23 cellular contexts compared by ENCODE assay signal in the genomic region with DNA sequence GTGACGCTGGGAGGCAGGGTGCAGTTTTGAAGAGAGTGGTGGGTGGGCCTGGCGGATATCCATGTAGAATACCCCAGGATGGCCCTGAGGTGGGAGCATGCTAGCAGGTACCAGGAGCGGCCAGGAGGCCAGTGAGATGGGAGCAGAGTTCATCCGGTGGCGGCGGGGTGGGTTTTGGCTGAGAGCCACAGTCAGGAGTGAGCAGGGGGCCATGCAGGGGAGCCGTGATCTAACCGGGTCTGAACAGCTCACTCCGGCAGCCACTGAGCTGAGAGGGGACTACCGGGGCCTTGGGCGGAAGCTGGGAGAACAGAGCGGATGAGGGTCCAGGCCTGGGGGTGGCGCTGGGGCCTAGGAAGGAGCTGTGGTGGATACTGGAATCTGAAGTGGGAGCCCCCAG. TPM values are rescaled to one million over a fixed set of nuclear protein-coding genes. Genes with fewer than 3 reads are reported as not detected.
DNase-seq lines count a peak whose midpoint lies in the region; ATAC-seq and TF ChIP-seq lines count a peak whose summit lies in the region.
"Had no signal": no experiment of that assay in that cellular context is flagged by ENCODE, and none has a peak within 500 bp of the region (broad histone marks: within the 10 kb centered on the region; RNA-seq: fewer than 3 reads in every experiment).

No MANE protein-coding gene starts in this region.

- H3K27ac ChIP-seq in GM23338 (ENCODE audit: low read depth), result no peak overlapping the region
- H3K27ac ChIP-seq: 22Rv1, body of pancreas, gastroesophageal sphincter, parathyroid adenoma, SJSA1 had no signal

- H3K27ac Mint-ChIP-seq in GM23338 (no peak overlapping the region), glutamatergic neuron (ENCODE audit: unreplicated experiment) (peak overlapping the region; percentile 96), immature natural killer cell (peak overlapping the region in 1 of 6 donors; percentile 86)
- H3K27ac Mint-ChIP-seq: activated naive CD4-positive, alpha-beta T cell treated with anti-CD3 and anti-CD28 coated beads, Interleukin-2, amount 50 U/mL, for 24 hours had no signal

- H3K36me3 Mint-ChIP-seq in GM23338 (ENCODE audit: low read depth) (no peaks in the 10 kb centered on the region), glutamatergic neuron (ENCODE audit: unreplicated experiment) (peaks cover 5% of the 10 kb centered on the region), immature natural killer cell (no peaks in the 10 kb centered on the region)
- H3K36me3 Mint-ChIP-seq: activated naive CD4-positive, alpha-beta T cell treated with anti-CD3 and anti-CD28 coated beads, Interleukin-2, amount 50 U/mL, for 24 hours; naive B cell had no signal

- H3K4me2 ChIP-seq in GM23338, result no peak overlapping the region

- H3K9me2 ChIP-seq in GM23338 (ENCODE audit: insufficient read depth), result no peaks in the 10 kb centered on the region

- no peak overlapping the region for H3K4me3 ChIP-seq in GM23338
- H3K4me3 ChIP-seq: body of pancreas, gastroesophageal sphincter, GM12878, SJSA1 had no signal

- H3K27me3 Mint-ChIP-seq in GM23338 (ENCODE audit: insufficient read depth, low read depth, poor library complexity) (peaks cover 28% of the 10 kb centered on the region), glutamatergic neuron (ENCODE audit: unreplicated experiment) (peaks cover 7% of the 10 kb centered on the region), immature natural killer cell (ENCODE audit: low read depth in 3 of 3) (peaks cover 0 to 2% (median 0%) of the 10 kb centered on the region in 3 donors)
- H3K27me3 Mint-ChIP-seq: activated naive CD4-positive, alpha-beta T cell treated with anti-CD3 and anti-CD28 coated beads, Interleukin-2, amount 50 U/mL, for 24 hours had no signal

- H3K4me1 Mint-ChIP-seq in GM23338 (peaks cover 33% of the 10 kb centered on the region), glutamatergic neuron (ENCODE audit: low read depth, unreplicated experiment) (peaks cover 39% of the 10 kb centered on the region), immature natural killer cell (no peaks in the 10 kb centered on the region)
- H3K4me1 Mint-ChIP-seq: activated naive CD4-positive, alpha-beta T cell treated with anti-CD3 and anti-CD28 coated beads, Interleukin-2, amount 50 U/mL, for 24 hours; naive B cell had no signal

- no peaks in the 10 kb centered on the region for H3F3A ChIP-seq in GM23338 (replicated peaks; ENCODE audit: low read depth)

- H3K9me3 Mint-ChIP-seq in GM23338, result no peaks in the 10 kb centered on the region
- H3K9me3 Mint-ChIP-seq in glutamatergic neuron (ENCODE audit: unreplicated experiment), result peaks cover 18% of the 10 kb centered on the region
- peaks cover 0 to 2% (median 0%) of the 10 kb centered on the region in 6 donors for H3K9me3 Mint-ChIP-seq in immature natural killer cell
- H3K9me3 Mint-ChIP-seq: activated naive CD4-positive, alpha-beta T cell treated with anti-CD3 and anti-CD28 coated beads, Interleukin-2, amount 50 U/mL, for 24 hours; naive B cell had no signal

- H3K4me3 Mint-ChIP-seq in GM23338 (no peak overlapping the region), glutamatergic neuron (ENCODE audit: unreplicated experiment) (peak overlapping the region; percentile 85), immature natural killer cell (no peak overlapping the region)
- H3K4me3 Mint-ChIP-seq: activated naive CD4-positive, alpha-beta T cell treated with anti-CD3 and anti-CD28 coated beads, Interleukin-2, amount 50 U/mL, for 24 hours; naive B cell had no signal

- H2AFZ ChIP-seq in GM23338, result peak overlapping the region; percentile 88
- H2AFZ ChIP-seq: parathyroid adenoma had no signal

- H3K36me3 ChIP-seq in GM23338 (ENCODE audit: insufficient read depth), result no peaks in the 10 kb centered on the region
- H3K36me3 ChIP-seq: BE2C, gastroesophageal sphincter, SJSA1 had no signal

- ATAC-seq in GM23338 (peak; percentile 17), GM18907 (IDR thresholded peaks at IDR 0.05; ENCODE audit: unreplicated experiment) (no peak)
- ATAC-seq: body of pancreas, gastroesophageal sphincter, GM12878 had no signal

- peaks cover 21% of the 10 kb centered on the region; the same call in 1 of the 2 replicates for H3K4me1 ChIP-seq in GM23338 (ENCODE audit: insufficient read depth)
- H3K4me1 ChIP-seq: body of pancreas, gastroesophageal sphincter, parathyroid adenoma, SJSA1 had no signal

- H4K20me1 ChIP-seq in GM23338 (replicated peaks; ENCODE audit: insufficient read depth), result no peaks in the 10 kb centered on the region

- H3K79me2 ChIP-seq in GM23338 (replicated peaks; ENCODE audit: insufficient read depth), result no peaks in the 10 kb centered on the region
- H3K79me2 ChIP-seq: parathyroid adenoma had no signal

- TF ChIP-seq CTCF in GM23338 (conservative IDR thresholded peaks at IDR 0.05; ENCODE audit: low read depth in 2 of 2) (no peak; a peak in 1 of 4 replicates), glutamatergic neuron (IDR thresholded peaks at IDR 0.05; ENCODE audit: partially characterized antibody, unreplicated experiment) (no peak)

- peak; percentile 29 for DNase-seq in NCI-H1694 treated with DMSO at 0.1 percent for 48 hours (lab: John Stamatoyannopoulos, UW)
- DNase-seq in NCI-H1694 (lab: John Stamatoyannopoulos, UW), result no peak
- DNase-seq in GM23338 (ENCODE audit: low spot score), result no peak
- no peak for DNase-seq in glutamatergic neuron
- peak; percentile 42 for DNase-seq in retina
- DNase-seq in activated CD4-positive, alpha-beta T cell treated with anti-CD3 and anti-CD28 coated beads, Interleukin-2, amount 50 U/mL, for 48 hours, result no peak
- no peak for DNase-seq in immature natural killer cell
- DNase-seq: dermis blood vessel endothelial cell; GDM1; naive B cell; NCI-H1048; OCI-M1; stimulated activated CD4-positive, alpha-beta T cell treated with anti-CD3 and anti-CD28 coated beads, Interleukin-2, amount 100 ng/mL, for 48 hours; T-helper 2 cell had no signal

- H3K27me3 ChIP-seq in GM23338 (ENCODE audit: insufficient read depth), result no peaks in the 10 kb centered on the region
- H3K27me3 ChIP-seq: BE2C, body of pancreas, SJSA1 had no signal

TF ChIP-seq in GM23338, 12 proteins besides CTCF, POLR2A, EP300 and RAD21 (continues in another document):
- TF ChIP-seq, protein P1, sequence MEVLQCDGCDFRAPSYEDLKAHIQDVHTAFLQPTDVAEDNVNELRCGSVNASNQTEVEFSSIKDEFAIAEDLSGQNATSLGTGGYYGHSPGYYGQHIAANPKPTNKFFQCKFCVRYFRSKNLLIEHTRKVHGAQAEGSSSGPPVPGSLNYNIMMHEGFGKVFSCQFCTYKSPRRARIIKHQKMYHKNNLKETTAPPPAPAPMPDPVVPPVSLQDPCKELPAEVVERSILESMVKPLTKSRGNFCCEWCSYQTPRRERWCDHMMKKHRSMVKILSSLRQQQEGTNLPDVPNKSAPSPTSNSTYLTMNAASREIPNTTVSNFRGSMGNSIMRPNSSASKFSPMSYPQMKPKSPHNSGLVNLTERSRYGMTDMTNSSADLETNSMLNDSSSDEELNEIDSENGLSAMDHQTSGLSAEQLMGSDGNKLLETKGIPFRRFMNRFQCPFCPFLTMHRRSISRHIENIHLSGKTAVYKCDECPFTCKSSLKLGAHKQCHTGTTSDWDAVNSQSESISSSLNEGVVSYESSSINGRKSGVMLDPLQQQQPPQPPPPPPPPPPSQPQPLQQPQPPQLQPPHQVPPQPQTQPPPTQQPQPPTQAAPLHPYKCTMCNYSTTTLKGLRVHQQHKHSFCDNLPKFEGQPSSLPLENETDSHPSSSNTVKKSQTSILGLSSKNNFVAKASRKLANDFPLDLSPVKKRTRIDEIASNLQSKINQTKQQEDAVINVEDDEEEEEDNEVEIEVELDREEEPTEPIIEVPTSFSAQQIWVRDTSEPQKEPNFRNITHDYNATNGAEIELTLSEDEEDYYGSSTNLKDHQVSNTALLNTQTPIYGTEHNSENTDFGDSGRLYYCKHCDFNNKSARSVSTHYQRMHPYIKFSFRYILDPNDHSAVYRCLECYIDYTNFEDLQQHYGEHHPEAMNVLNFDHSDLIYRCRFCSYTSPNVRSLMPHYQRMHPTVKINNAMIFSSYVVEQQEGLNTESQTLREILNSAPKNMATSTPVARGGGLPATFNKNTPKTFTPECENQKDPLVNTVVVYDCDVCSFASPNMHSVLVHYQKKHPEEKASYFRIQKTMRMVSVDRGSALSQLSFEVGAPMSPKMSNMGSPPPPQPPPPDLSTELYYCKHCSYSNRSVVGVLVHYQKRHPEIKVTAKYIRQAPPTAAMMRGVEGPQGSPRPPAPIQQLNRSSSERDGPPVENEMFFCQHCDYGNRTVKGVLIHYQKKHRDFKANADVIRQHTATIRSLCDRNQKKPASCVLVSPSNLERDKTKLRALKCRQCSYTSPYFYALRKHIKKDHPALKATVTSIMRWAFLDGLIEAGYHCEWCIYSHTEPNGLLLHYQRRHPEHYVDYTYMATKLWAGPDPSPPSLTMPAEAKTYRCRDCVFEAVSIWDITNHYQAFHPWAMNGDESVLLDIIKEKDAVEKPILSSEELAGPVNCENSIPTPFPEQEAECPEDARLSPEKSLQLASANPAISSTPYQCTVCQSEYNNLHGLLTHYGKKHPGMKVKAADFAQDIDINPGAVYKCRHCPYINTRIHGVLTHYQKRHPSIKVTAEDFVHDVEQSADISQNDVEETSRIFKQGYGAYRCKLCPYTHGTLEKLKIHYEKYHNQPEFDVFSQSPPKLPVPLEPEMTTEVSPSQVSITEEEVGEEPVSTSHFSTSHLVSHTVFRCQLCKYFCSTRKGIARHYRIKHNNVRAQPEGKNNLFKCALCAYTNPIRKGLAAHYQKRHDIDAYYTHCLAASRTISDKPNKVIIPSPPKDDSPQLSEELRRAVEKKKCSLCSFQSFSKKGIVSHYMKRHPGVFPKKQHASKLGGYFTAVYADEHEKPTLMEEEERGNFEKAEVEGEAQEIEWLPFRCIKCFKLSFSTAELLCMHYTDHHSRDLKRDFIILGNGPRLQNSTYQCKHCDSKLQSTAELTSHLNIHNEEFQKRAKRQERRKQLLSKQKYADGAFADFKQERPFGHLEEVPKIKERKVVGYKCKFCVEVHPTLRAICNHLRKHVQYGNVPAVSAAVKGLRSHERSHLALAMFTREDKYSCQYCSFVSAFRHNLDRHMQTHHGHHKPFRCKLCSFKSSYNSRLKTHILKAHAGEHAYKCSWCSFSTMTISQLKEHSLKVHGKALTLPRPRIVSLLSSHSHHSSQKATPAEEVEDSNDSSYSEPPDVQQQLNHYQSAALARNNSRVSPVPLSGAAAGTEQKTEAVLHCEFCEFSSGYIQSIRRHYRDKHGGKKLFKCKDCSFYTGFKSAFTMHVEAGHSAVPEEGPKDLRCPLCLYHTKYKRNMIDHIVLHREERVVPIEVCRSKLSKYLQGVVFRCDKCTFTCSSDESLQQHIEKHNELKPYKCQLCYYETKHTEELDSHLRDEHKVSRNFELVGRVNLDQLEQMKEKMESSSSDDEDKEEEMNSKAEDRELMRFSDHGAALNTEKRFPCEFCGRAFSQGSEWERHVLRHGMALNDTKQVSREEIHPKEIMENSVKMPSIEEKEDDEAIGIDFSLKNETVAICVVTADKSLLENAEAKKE (CRISPR knock-in tag; IDR thresholded peaks at IDR 0.05), result no peak

RNA-seq across cellular contexts. Expression of a gene that starts 47.6 kb away (rescaled TPM):
- 71.1 and 72.4 TPM in 2 replicates for total RNA-seq in GM23338 (2014; rRNA removed; shearing (Covaris generic))
- 27.8 and 28.3 TPM in 2 replicates for polyA plus RNA-seq in GM23338 (2016; fragmentation: Nextera tagmentation; extraction: Ambion mirVana)
- total RNA-seq in glutamatergic neuron (ENCODE audit: unreplicated experiment), result 57.9 TPM
- 1 to 10 TPM in 2 of 3 donors, under 1 TPM in 1; 0.86 to 3.4 (median 1.1) TPM for polyA plus RNA-seq in immature natural killer cell

Comparison
In these comparisons a context has a peak if more than half of its experiments do, and no peak if none do; other contexts are left out.
1. DNase-seq: peak in NCI-H1694 treated with DMSO at 0.1 percent for 48 hours (single experiment) and retina (single experiment); none in NCI-H1694 (single experiment), GM23338 (single experiment), glutamatergic neuron (single experiment), activated CD4-positive, alpha-beta T cell treated with anti-CD3 and anti-CD28 coated beads, Interleukin-2, amount 50 U/mL, for 48 hours (0 of 2) and immature natural killer cell (0 of 3).